ENCODE assay signal across 9 cellular contexts in genomic region chr11:1595994-1596575, GRCh38. TPM values are rescaled to one million over a fixed set of nuclear protein-coding genes. Genes with fewer than 3 reads are reported as not detected.
"Had no signal": no experiment of that assay in that cellular context is flagged by ENCODE, and none has a peak within 500 bp of the region (broad histone marks: within the 10 kb centered on the region; RNA-seq: fewer than 3 reads in every experiment).

No MANE protein-coding gene starts in this region.

RNA-seq across cellular contexts. Expression of gene KRTAP5-2, which starts 2.0 kb away (rescaled TPM):
- total RNA-seq: activated B cell treated with CpG ODN at 0.5 μM for 24 hours; activated CD8-positive, alpha-beta T cell treated with anti-CD3 and anti-CD28 coated beads, Interleukin-2, amount 10 ng/mL, durations not matched to agents 7 days and 5 days; gastrocnemius medialis; kidney epithelial cell; mesenteric fat pad; osteoblast; psoas muscle; right lobe of liver; smooth muscle cell had no signal
- polyA plus RNA-seq: psoas muscle had no signal

RNA-seq across cellular contexts. Expression of gene KRTAP5-1, which starts 11.0 kb away (rescaled TPM):
- total RNA-seq: activated B cell treated with CpG ODN at 0.5 μM for 24 hours; activated CD8-positive, alpha-beta T cell treated with anti-CD3 and anti-CD28 coated beads, Interleukin-2, amount 10 ng/mL, durations not matched to agents 7 days and 5 days; gastrocnemius medialis; kidney epithelial cell; mesenteric fat pad; osteoblast; psoas muscle; right lobe of liver; smooth muscle cell had no signal
- polyA plus RNA-seq: psoas muscle, smooth muscle cell had no signal

RNA-seq across cellular contexts. Expression of gene KRTAP5-3, which starts 12.2 kb away (rescaled TPM):
- total RNA-seq: activated B cell treated with CpG ODN at 0.5 μM for 24 hours; activated CD8-positive, alpha-beta T cell treated with anti-CD3 and anti-CD28 coated beads, Interleukin-2, amount 10 ng/mL, durations not matched to agents 7 days and 5 days; gastrocnemius medialis; kidney epithelial cell; mesenteric fat pad; osteoblast; psoas muscle; right lobe of liver; smooth muscle cell had no signal
- polyA plus RNA-seq: psoas muscle, smooth muscle cell had no signal

RNA-seq across cellular contexts. Expression of gene KRTAP5-4, which starts 25.9 kb away (rescaled TPM):
- total RNA-seq: activated B cell treated with CpG ODN at 0.5 μM for 24 hours; activated CD8-positive, alpha-beta T cell treated with anti-CD3 and anti-CD28 coated beads, Interleukin-2, amount 10 ng/mL, durations not matched to agents 7 days and 5 days; gastrocnemius medialis; kidney epithelial cell; mesenteric fat pad; osteoblast; psoas muscle; right lobe of liver; smooth muscle cell had no signal
- polyA plus RNA-seq: psoas muscle, smooth muscle cell had no signal
